8 cellular contexts compared by ENCODE assay signal in the genomic region with DNA sequence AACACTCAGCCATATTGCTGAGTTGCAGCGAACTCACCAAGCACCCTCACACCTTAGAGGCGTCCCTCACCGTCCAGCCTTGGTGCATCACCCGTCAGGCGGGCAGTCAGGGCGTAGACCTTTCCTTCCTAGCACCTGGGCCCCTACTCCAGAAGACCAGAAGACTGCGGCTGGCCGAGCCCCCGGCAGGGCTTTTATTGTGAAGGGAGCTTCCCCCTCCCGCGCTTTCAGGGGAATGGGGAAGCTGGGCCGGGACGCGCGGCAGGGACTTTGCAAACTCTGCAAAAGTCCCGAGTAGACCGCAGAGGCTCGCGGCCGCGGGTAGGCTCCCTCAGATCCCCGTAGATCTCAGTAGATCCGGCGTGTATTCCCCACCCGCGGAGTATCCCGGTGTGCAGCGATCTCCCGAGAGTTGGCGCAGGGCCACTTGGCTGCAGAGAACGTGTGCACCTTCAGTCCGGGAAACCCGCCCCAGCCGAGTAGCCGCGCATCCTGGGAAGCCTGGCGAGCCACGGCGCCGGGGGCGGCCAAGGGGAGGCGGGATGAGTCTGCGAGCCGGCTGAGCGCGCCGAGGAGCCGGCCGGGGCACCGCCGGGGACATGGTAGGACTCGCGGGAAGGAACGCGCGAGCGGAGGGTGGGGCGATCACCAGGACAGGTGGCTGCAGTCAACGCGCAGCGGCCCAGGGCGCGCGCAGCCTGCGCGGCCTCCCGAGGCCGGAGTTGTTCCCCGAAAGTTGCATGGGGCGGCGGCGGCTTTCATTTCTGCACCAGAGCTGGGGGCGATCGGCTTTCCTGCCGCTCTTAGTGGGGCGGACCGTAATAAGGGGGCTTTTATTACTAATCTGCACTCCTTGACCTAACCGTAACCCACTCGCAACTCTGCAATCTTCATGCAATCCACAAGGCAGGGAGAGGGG. TPM values are rescaled to one million over a fixed set of nuclear protein-coding genes. Genes with fewer than 3 reads are reported as not detected.
DNase-seq lines count a peak whose midpoint lies in the region; ATAC-seq and TF ChIP-seq lines count a peak whose summit lies in the region.

A gene (plus strand): TSS at position 268 of the 919 bp plus-strand sequence. CDS start 332 bp downstream, at position 600.

- H3K27me3 ChIP-seq in ACC112 (ENCODE audit: insufficient read depth, low read length), result peaks cover 75% of the 10 kb centered on the region
- peaks cover 46% of the 10 kb centered on the region for H3K27me3 ChIP-seq in HAP-1 (ENCODE audit: low read depth)
- H3K27me3 ChIP-seq in muscle layer of duodenum (ENCODE audit: low read depth, low read length), result no peaks in the 10 kb centered on the region
- no peaks in the 10 kb centered on the region for H3K27me3 ChIP-seq in tibial nerve

- no peaks in the 10 kb centered on the region for H3K36me3 ChIP-seq in ACC112 (ENCODE audit: insufficient read depth, low read length)
- H3K36me3 ChIP-seq in HAP-1 (replicated peaks), result no peaks in the 10 kb centered on the region
- H3K36me3 ChIP-seq in muscle layer of duodenum (ENCODE audit: control insufficient read depth in 1 of 2, insufficient read depth in 2 of 2, low read length in 2 of 2), result no peaks in the 10 kb centered on the region
- no peaks in the 10 kb centered on the region for H3K36me3 ChIP-seq in tibial nerve

- WGBS in tibial nerve, 2 donors, result 2 to 3% methylated on average over 35 to 46 of the region's 79 CpGs

- ATAC-seq in HG03025 (IDR thresholded peaks at IDR 0.05; ENCODE audit: low FRiP score, unreplicated experiment) (no peak), GM19463 (IDR thresholded peaks at IDR 0.05; ENCODE audit: unreplicated experiment) (no peak)

- H3K4me3 ChIP-seq in ACC112 (ENCODE audit: low read depth, low read length) (peak within 1 kb of the TSS; percentile 79), HAP-1 (peak within 1 kb of the TSS; percentile 34), WI38 (ENCODE audit: low read depth, low read length) (0 out of 2 replicates have a peak within 1 kb of the TSS, but pooled peaks have one; percentile 2), epithelial cell of esophagus (ENCODE audit: low read length) (peak within 1 kb of the TSS; percentile 26), muscle layer of duodenum (ENCODE audit: low read depth in 1 of 2, low read length in 2 of 2) (peak within 1 kb of the TSS; percentile 56 to 84), tibial nerve (peak within 1 kb of the TSS; percentile 46 to 81 (median 68))

- 0 out of 2 replicates have a peak, but pooled peaks cover 2% of the 10 kb centered on the region for H3K9me3 ChIP-seq in HAP-1
- peaks cover 0 to under 1% of the 10 kb centered on the region in 2 donors for H3K9me3 ChIP-seq in muscle layer of duodenum (ENCODE audit: control insufficient read depth in 1 of 2, low read length in 2 of 2)
- peaks cover 0 to 13% (median 0%) of the 10 kb centered on the region in 4 donors for H3K9me3 ChIP-seq in tibial nerve

- peak in 1 of 2 donors; percentile 31 for TF ChIP-seq POLR2A in tibial nerve (IDR thresholded peaks at IDR 0.05)

- no peaks in the 10 kb centered on the region for H3K4me1 ChIP-seq in ACC112 (ENCODE audit: control insufficient read depth, insufficient read depth, low read length, unreplicated experiment)
- peaks cover 2% of the 10 kb centered on the region; the same call in 1 of the 2 replicates for H3K4me1 ChIP-seq in HAP-1
- H3K4me1 ChIP-seq in muscle layer of duodenum (ENCODE audit: control insufficient read depth in 1 of 2, insufficient read depth in 2 of 2, low read length in 2 of 2), result no peaks in the 10 kb centered on the region
- H3K4me1 ChIP-seq in tibial nerve, result peaks cover 0 to 20% (median 2%) of the 10 kb centered on the region in 4 donors

- TF ChIP-seq CTCF in WI38 (IDR thresholded peaks at IDR 0.05; ENCODE audit: low read depth, low read length) (no peak), epithelial cell of esophagus (IDR thresholded peaks at IDR 0.05; ENCODE audit: insufficient read depth, low read depth, low read length, missing control alignments) (no peak), tibial nerve (IDR thresholded peaks at IDR 0.05) (no peak)

- in situ Hi-C loops in HAP-1 (cut with MboI; ENCODE audit: low sequenced_read_pairs), result loop anchor here (25.0 kb wide), 1 partner anchor 533 kb away; no protein-coding TSS in a partner anchor

- peak in 1 of 2 experiments; percentile 48 for DNase-seq in HAP-1 (ENCODE audit: low spot score in 2 of 2)
- DNase-seq in epithelial cell of esophagus (ENCODE audit: low read depth), result peak; percentile 31
- DNase-seq in tibial nerve (ENCODE audit: low spot score in 2 of 2), result peak in 1 of 2 donors; percentile 40

- TF ChIP-seq EP300 in tibial nerve (IDR thresholded peaks at IDR 0.05), result peak in 1 of 2 donors; percentile 69

- no peaks in the 10 kb centered on the region for H3K79me2 ChIP-seq in ACC112 (ENCODE audit: control insufficient read depth, insufficient read depth, low read length, unreplicated experiment)

- H3K27ac ChIP-seq in ACC112 (ENCODE audit: low read depth, low read length) (no peak within 1 kb of the TSS), muscle layer of duodenum (ENCODE audit: low read length) (no peak within 1 kb of the TSS), tibial nerve (peak within 1 kb of the TSS; percentile 12 to 81 (median 58))

- peak within 1 kb of the TSS; percentile 65 for H2AFZ ChIP-seq in ACC112 (ENCODE audit: low read length, unreplicated experiment)

RNA-seq across cellular contexts. Expression of the gene that starts here (rescaled TPM):
- total RNA-seq in tibial nerve, result 10 to 100 TPM; 43.0 to 70.6 (median 49.5) TPM

Comparison
In these comparisons a context has a peak if more than half of its experiments do, and no peak if none do; other contexts are left out.
1. H3K27ac ChIP-seq: peak in tibial nerve (4 of 4); none in ACC112 (single experiment) and muscle layer of duodenum (single experiment).
2. H3K4me3 ChIP-seq: peak in every context shown above with its lines; median percentile 79 in ACC112; 70 in muscle layer of duodenum; 68 in tibial nerve; 34 in HAP-1; 26 in epithelial cell of esophagus; 2 in WI38.